30 cellular contexts compared by ENCODE assay signal in the genomic region with DNA sequence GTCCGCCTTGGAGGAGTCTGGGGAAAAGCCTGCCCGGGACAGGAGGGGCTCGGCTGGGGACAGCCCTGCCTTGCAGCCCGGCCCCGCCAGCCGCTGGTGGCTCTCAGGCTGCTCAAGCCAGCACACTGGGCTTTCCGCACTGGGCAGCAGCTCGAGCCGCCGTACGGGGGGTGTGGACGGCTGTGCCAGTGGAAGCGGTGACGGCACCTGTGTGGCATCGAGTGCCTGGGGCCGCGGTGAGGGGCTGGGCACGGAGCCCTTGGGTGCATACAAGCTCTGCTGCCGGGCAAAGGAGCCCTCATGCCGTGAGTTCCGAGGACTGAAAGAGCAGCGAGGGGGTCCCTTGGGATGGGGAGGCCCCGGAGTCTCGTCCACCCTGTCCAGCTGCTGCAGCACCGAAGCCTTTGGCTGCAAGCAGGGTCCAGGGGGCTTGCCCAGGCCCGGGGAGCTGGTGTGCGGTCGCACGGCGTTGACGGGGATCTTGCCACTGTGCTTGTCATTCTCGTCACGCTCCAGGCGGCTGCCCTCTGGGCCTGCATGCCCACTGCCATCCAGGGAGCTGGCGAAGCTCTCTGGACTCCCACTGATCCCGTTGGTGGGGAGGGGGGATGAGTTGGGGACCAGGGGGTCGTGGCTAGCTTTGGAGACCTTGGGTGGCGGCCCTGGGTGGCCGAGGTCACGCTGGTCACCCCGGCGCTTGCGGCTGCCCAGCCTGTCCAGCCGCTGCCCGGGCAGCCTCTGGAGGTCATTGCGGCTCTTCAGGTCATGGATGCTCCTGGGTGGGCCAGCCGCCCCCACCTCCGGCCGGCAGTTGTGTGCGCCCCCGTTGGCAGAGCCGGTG.
"Had no signal": no experiment of that assay in that cellular context is flagged by ENCODE, and none has a peak within 500 bp of the region (broad histone marks: within the 10 kb centered on the region; RNA-seq: fewer than 3 reads in every experiment).

No MANE protein-coding gene starts in this region.

- H3K9me3 ChIP-seq: mucosa of descending colon, pancreas, prostate gland, vagina had no signal

- H3K4me3 ChIP-seq: hepatocyte, lung, mucosa of descending colon, pancreas, prostate gland, vagina had no signal

- H3K4me3 Mint-ChIP-seq: activated CD4-positive, alpha-beta T cell treated with anti-CD3 and anti-CD28 coated beads for 36 hours; activated CD8-positive, alpha-beta memory T cell treated with anti-CD3 and anti-CD28 coated beads, Interleukin-2, amount 10 ng/mL, durations not matched to agents 7 days and 5 days; activated CD8-positive, alpha-beta T cell treated with anti-CD3 and anti-CD28 coated beads, Interleukin-2, amount 10 ng/mL, durations not matched to agents 7 days and 5 days; activated naive CD8-positive, alpha-beta T cell; nephron progenitor cell; stimulated activated naive CD8-positive, alpha-beta T cell treated with anti-CD3 and anti-CD28 coated beads, Interleukin-15, Interleukin-2, amounts not matched to agents 100 ng/mL and 50 ng/mL, for 24 hours; type B pancreatic cell had no signal

- H3K27ac ChIP-seq: epithelial cell of prostate, hepatocyte, pancreas, prostate gland, vagina had no signal

- H3K27ac Mint-ChIP-seq: activated CD4-positive, alpha-beta T cell treated with anti-CD3 and anti-CD28 coated beads for 36 hours; activated CD8-positive, alpha-beta memory T cell treated with anti-CD3 and anti-CD28 coated beads, Interleukin-2, amount 10 ng/mL, durations not matched to agents 7 days and 5 days; activated CD8-positive, alpha-beta T cell treated with anti-CD3 and anti-CD28 coated beads, Interleukin-2, amount 10 ng/mL, durations not matched to agents 7 days and 5 days; nephron progenitor cell; type B pancreatic cell had no signal

- ATAC-seq: activated CD4-positive, alpha-beta T cell treated with anti-CD3 and anti-CD28 coated beads for 36 hours; activated CD8-positive, alpha-beta memory T cell treated with anti-CD3 and anti-CD28 coated beads, Interleukin-2, amount 10 ng/mL, durations not matched to agents 7 days and 5 days; activated CD8-positive, alpha-beta T cell treated with anti-CD3 and anti-CD28 coated beads, Interleukin-2, amount 10 ng/mL, durations not matched to agents 7 days and 5 days; left colon; mucosa of descending colon; pancreas had no signal

- H3K36me3 Mint-ChIP-seq: activated naive CD8-positive, alpha-beta T cell had no signal

- FAIRE-seq: bronchial epithelial cell, colon, endometrium, frontal cortex, kidney, pancreas had no signal

- H3K9me3 Mint-ChIP-seq: immature natural killer cell; nephron progenitor cell; stimulated activated naive CD8-positive, alpha-beta T cell treated with anti-CD3 and anti-CD28 coated beads, Interleukin-15, Interleukin-2, amounts not matched to agents 100 ng/mL and 50 ng/mL, for 24 hours; type B pancreatic cell had no signal

- DNase-seq: activated CD4-positive, alpha-beta T cell treated with anti-CD3 and anti-CD28 coated beads for 36 hours; activated CD4-positive, CD25-positive, alpha-beta regulatory T cell; activated CD8-positive, alpha-beta memory T cell treated with anti-CD3 and anti-CD28 coated beads, Interleukin-2, amount 10 ng/mL, durations not matched to agents 7 days and 5 days; activated CD8-positive, alpha-beta T cell treated with anti-CD3 and anti-CD28 coated beads, Interleukin-2, amount 10 ng/mL, durations not matched to agents 7 days and 5 days; activated effector memory CD4-positive, alpha-beta T cell treated with Interleukin-2 at 50 U/mL for 16 hours; activated naive CD4-positive, alpha-beta T cell treated with Interleukin-2 at 50 U/mL for 16 hours; dermis blood vessel endothelial cell; effector CD4-positive, alpha-beta T cell; glutamatergic neuron; immature natural killer cell; kidney; left colon; mesendoderm; mucosa of descending colon; nephron progenitor cell; pancreas; stimulated activated CD4-positive, alpha-beta T cell treated with anti-CD3 and anti-CD28 coated beads, Interleukin-2, amount 100 ng/mL, for 48 hours; T-helper 1 cell had no signal

- H3K27me3 Mint-ChIP-seq: activated CD4-positive, alpha-beta T cell treated with anti-CD3 and anti-CD28 coated beads for 36 hours; activated CD8-positive, alpha-beta memory T cell treated with anti-CD3 and anti-CD28 coated beads, Interleukin-2, amount 10 ng/mL, durations not matched to agents 7 days and 5 days; activated naive CD8-positive, alpha-beta T cell; stimulated activated naive CD8-positive, alpha-beta T cell treated with anti-CD3 and anti-CD28 coated beads, Interleukin-15, Interleukin-2, amounts not matched to agents 100 ng/mL and 50 ng/mL, for 24 hours; type B pancreatic cell had no signal

- H3K27me3 ChIP-seq: hepatocyte, pancreas, vagina had no signal
